ENCODE assay signal across 9 cellular contexts in genomic region chr6:116876635-116877611, GRCh38. TPM values are rescaled to one million over a fixed set of nuclear protein-coding genes. Genes with fewer than 3 reads are reported as not detected.
DNase-seq lines count a peak whose midpoint lies in the region; ATAC-seq, FAIRE-seq and TF ChIP-seq lines count a peak whose summit lies in the region.
"Had no signal": no experiment of that assay in that cellular context is flagged by ENCODE, and none has a peak within 500 bp of the region (broad histone marks: within the 10 kb centered on the region; RNA-seq: fewer than 3 reads in every experiment).

A gene with protein sequence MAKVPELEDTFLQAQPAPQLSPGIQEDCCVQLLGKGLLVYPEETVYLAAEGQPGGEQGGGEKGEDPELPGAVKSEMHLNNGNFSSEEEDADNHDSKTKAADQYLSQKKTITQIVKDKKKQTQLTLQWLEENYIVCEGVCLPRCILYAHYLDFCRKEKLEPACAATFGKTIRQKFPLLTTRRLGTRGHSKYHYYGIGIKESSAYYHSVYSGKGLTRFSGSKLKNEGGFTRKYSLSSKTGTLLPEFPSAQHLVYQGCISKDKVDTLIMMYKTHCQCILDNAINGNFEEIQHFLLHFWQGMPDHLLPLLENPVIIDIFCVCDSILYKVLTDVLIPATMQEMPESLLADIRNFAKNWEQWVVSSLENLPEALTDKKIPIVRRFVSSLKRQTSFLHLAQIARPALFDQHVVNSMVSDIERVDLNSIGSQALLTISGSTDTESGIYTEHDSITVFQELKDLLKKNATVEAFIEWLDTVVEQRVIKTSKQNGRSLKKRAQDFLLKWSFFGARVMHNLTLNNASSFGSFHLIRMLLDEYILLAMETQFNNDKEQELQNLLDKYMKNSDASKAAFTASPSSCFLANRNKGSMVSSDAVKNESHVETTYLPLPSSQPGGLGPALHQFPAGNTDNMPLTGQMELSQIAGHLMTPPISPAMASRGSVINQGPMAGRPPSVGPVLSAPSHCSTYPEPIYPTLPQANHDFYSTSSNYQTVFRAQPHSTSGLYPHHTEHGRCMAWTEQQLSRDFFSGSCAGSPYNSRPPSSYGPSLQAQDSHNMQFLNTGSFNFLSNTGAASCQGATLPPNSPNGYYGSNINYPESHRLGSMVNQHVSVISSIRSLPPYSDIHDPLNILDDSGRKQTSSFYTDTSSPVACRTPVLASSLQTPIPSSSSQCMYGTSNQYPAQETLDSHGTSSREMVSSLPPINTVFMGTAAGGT (plus strand): TSS chr6:116877242. CDS start chr6:116877276, 34 bp downstream.

- FAIRE-seq in HepG2 (lab: Jason Lieb, UNC) = no peak

- TF ChIP-seq EP300 in HepG2 (IDR thresholded peaks at IDR 0.05; ENCODE audit: low read depth in 2 of 2, low read length in 2 of 2) (no peak), HepG2 (CRISPR knock-in tag; IDR thresholded peaks at IDR 0.05; ENCODE audit: borderline replicate concordance) (no peak), upper lobe of left lung (IDR thresholded peaks at IDR 0.05) (no peak)

- H3K36me3 Mint-ChIP-seq in activated T-cell treated with anti-CD3 and anti-CD28 coated beads, Interleukin-2, amount 50 U/mL, for 24 hours (ENCODE audit: low read depth) = no peaks in the 10 kb centered on the region

- TF ChIP-seq RAD21 in HepG2 (CRISPR knock-in tag; IDR thresholded peaks at IDR 0.05) = no peak

- H3K4me2 ChIP-seq in HepG2 (ENCODE audit: low read depth, low read length) = peak within 1 kb of the TSS; percentile 76

- CTCF ChIA-PET in HepG2 (lab: Yijun Ruan, JAX; ENCODE audit: low intra/inter-chr PET ratio, low total read pairs) = interaction anchor here (1.8 kb wide), 1 partner anchor 92 kb away, joined by 3 read pairs; no protein-coding TSS in a partner anchor

- no peaks in the 10 kb centered on the region for H3K27me3 ChIP-seq in ascending aorta
- peaks cover 15 to 32% of the 10 kb centered on the region in 2 experiments for H3K27me3 ChIP-seq in HepG2 (ENCODE audit: control insufficient read depth in 1 of 2, insufficient read depth in 2 of 2, low read length in 2 of 2)
- peaks cover 0 to 16% (median 6%) of the 10 kb centered on the region in 4 donors for H3K27me3 ChIP-seq in upper lobe of left lung

- intact Hi-C loops in ascending aorta (cut with DNase I) = no loop called here
- intact Hi-C loops in HepG2 (cut with micrococcal nuclease; ENCODE audit: unreplicated experiment) = no loop called here

- TF ChIP-seq CTCF in ascending aorta (IDR thresholded peaks at IDR 0.05) (no peak), HepG2 (CRISPR knock-in tag; IDR thresholded peaks at IDR 0.05) (no peak), upper lobe of left lung (IDR thresholded peaks at IDR 0.05) (no peak)

- POLR2A ChIA-PET in HepG2 (lab: Yijun Ruan, JAX) = no interaction called here

- no peak within 1 kb of the TSS for H3K9ac ChIP-seq in HepG2 (ENCODE audit: insufficient read depth, low read depth, low read length)

- peak within 1 kb of the TSS; percentile 55 for H3K4me3 Mint-ChIP-seq in activated T-cell treated with anti-CD3 and anti-CD28 coated beads, Interleukin-2, amount 50 U/mL, for 24 hours

- H3K4me3 ChIP-seq in ascending aorta (peak within 1 kb of the TSS; percentile 31 to 39), HepG2 (replicated peaks in 1 of 3; ENCODE audit: insufficient read depth in 1 of 3, low read depth in 2 of 3, low read length in 3 of 3) (peak within 1 kb of the TSS; percentile 40 to 68 (median 52); a peak in 4 of 6 replicates), upper lobe of left lung (peak within 1 kb of the TSS in 3 of 4 donors; percentile 16 to 44 (median 39))

- in situ Hi-C loops in HepG2 (cut with HindIII; ENCODE audit: extremely low pct_ligation_motif_present, low pct_unique_long_range_greater_than_20kb) = loop anchor here (5.0 to 10.0 kb wide), 2 partner anchors 90 to 318 kb away; no protein-coding TSS in a partner anchor

- no TSS peak for BruUV-seq in HepG2 (replicated peaks; lab: Mats Ljungman, UMichigan)

- H3K4me1 ChIP-seq in ascending aorta (peaks cover 0 to 3% of the 10 kb centered on the region in 2 donors), HepG2 (ENCODE audit: insufficient read depth, low read length) (peaks cover 13% of the 10 kb centered on the region), upper lobe of left lung (peaks cover 7 to 14% (median 11%) of the 10 kb centered on the region in 4 donors)

- peaks cover 3% of the 10 kb centered on the region for H3K9me3 Mint-ChIP-seq in activated T-cell treated with anti-CD3 and anti-CD28 coated beads, Interleukin-2, amount 50 U/mL, for 24 hours

- no peaks in the 10 kb centered on the region for H3K36me3 ChIP-seq in ascending aorta
- no peaks in the 10 kb centered on the region for H3K36me3 ChIP-seq in HepG2 (replicated peaks in 1 of 2; ENCODE audit: control insufficient read depth in 1 of 2, insufficient read depth in 2 of 2, low read length in 2 of 2)
- H3K36me3 ChIP-seq in upper lobe of left lung = no peaks in the 10 kb centered on the region

- no peak within 1 kb of the TSS for H2AFZ ChIP-seq in HepG2 (ENCODE audit: low read length)

- H3K4me1 Mint-ChIP-seq in activated T-cell treated with anti-CD3 and anti-CD28 coated beads, Interleukin-2, amount 50 U/mL, for 24 hours (ENCODE audit: low read depth) = peaks cover 10% of the 10 kb centered on the region

- H3K27ac ChIP-seq in ascending aorta (no peak within 1 kb of the TSS), HepG2 (ENCODE audit: extremely low read length, insufficient read depth, low read length) (no peak within 1 kb of the TSS), upper lobe of left lung (no peak within 1 kb of the TSS)

- H3K27me3 Mint-ChIP-seq in activated T-cell treated with anti-CD3 and anti-CD28 coated beads, Interleukin-2, amount 50 U/mL, for 24 hours = peaks cover 45% of the 10 kb centered on the region

- no peaks in the 10 kb centered on the region for H4K20me1 ChIP-seq in HepG2 (ENCODE audit: insufficient read depth, low read length)

- H3K79me2 ChIP-seq in HepG2 (ENCODE audit: insufficient read depth, low read length) = no peaks in the 10 kb centered on the region

- WGBS in HepG2 (ENCODE audit: low lambda C conversion rate) = 5% methylated on average over 38 of the region's 73 CpGs
- WGBS in upper lobe of left lung, 2 donors = 3 to 4% methylated on average over 38 to 61 of the region's 73 CpGs

- H3K27ac Mint-ChIP-seq in activated T-cell treated with anti-CD3 and anti-CD28 coated beads, Interleukin-2, amount 50 U/mL, for 24 hours = no peak within 1 kb of the TSS

- TF ChIP-seq POLR2A in HepG2 (IDR thresholded peaks at IDR 0.05; ENCODE audit: insufficient read depth in 1 of 2, low read depth in 2 of 2, low read length in 2 of 2) (no peak), upper lobe of left lung (IDR thresholded peaks at IDR 0.05) (no peak)

- ATAC-seq in HepG2 (peak; percentile 95), upper lobe of left lung (ENCODE audit: low FRiP score in 2 of 2) (peak in 1 of 2 donors; percentile 45), GM18907 (IDR thresholded peaks at IDR 0.05; ENCODE audit: unreplicated experiment) (no peak), HG02870 (IDR thresholded peaks at IDR 0.05; ENCODE audit: unreplicated experiment) (no peak), GM18867 (IDR thresholded peaks at IDR 0.05; ENCODE audit: unreplicated experiment) (no peak)

- DNase-seq in activated T-cell treated with anti-CD3 and anti-CD28 coated beads, Interleukin-2, amount 50 U/mL, for 24 hours = no peak
- DNase-seq in activated T-cell treated with anti-CD3 and anti-CD28 coated beads for 4 hours = no peak
- no peak for DNase-seq in ascending aorta (ENCODE audit: low spot score in 2 of 2)
- DNase-seq in HepG2 (ENCODE audit: low spot score) = no peak
- DNase-seq in upper lobe of left lung = peak in 1 of 2 donors; percentile 77
- DNase-seq: amygdala had no signal

- H3K9me3 ChIP-seq in ascending aorta (no peaks in the 10 kb centered on the region), HepG2 (ENCODE audit: low read length) (no peaks in the 10 kb centered on the region), upper lobe of left lung (peaks cover 0 to 5% (median 0%) of the 10 kb centered on the region in 4 donors)

TF ChIP-seq in HepG2, 621 proteins besides CTCF, POLR2A, EP300 and RAD21 (continues in another document):
- no peak for TF ChIP-seq ZNF703 (CRISPR knock-in tag; IDR thresholded peaks at IDR 0.05; ENCODE audit: borderline replicate concordance)
- no peak for TF ChIP-seq ZNF205 (CRISPR knock-in tag; IDR thresholded peaks at IDR 0.05)
- TF ChIP-seq, protein P1, sequence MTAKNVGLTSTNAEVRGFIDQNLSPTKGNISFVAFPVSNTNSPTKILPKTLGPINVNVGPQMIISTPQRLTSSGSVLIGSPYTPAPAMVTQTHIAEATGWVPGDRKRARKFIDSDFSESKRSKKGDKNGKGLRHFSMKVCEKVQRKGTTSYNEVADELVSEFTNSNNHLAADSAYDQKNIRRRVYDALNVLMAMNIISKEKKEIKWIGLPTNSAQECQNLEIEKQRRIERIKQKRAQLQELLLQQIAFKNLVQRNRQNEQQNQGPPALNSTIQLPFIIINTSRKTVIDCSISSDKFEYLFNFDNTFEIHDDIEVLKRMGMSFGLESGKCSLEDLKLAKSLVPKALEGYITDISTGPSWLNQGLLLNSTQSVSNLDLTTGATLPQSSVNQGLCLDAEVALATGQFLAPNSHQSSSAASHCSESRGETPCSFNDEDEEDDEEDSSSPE (CRISPR knock-in tag; IDR thresholded peaks at IDR 0.05) = no peak

RNA-seq across cellular contexts. Expression of the gene that starts here (rescaled TPM):
- total RNA-seq in ascending aorta (not detected), HepG2 (2016; rRNA removed; fragmentation: Illumina TruSeq; extraction: Trizol) (not detected in 2 replicates), upper lobe of left lung (under 1 TPM in 1 of 6 donors, not detected in 5; 0.11 TPM)
- total RNA-seq in HepG2 (2016; cell fraction: cytosol; rRNA removed; fragmentation: Illumina TruSeq; extraction: Trizol; ENCODE audit: low read depth) = not detected in 2 replicates
- total RNA-seq in HepG2 (2016; cell fraction: insoluble cytoplasmic fraction; rRNA removed; fragmentation: Illumina TruSeq; extraction: Trizol) = not detected in 2 replicates
- not detected in 2 replicates for total RNA-seq in HepG2 (2016; cell fraction: membrane; rRNA removed; fragmentation: Illumina TruSeq; extraction: Trizol)
- total RNA-seq in HepG2 (2016; cell fraction: nucleus; rRNA removed; fragmentation: Illumina TruSeq; extraction: Trizol) = not detected in 2 replicates
- polyA plus RNA-seq in HepG2 (2011; rRNA removed) = 0.04 TPM in 1 of 2 replicates, not detected in the other
- polyA plus RNA-seq in HepG2 (2011; cell fraction: cytosol; rRNA removed) = not detected in 2 replicates
- polyA plus RNA-seq in HepG2 (2011; cell fraction: nucleus; rRNA removed) = not detected in 2 replicates
- polyA plus RNA-seq in HepG2 (2012) = not detected in 2 replicates
- polyA plus RNA-seq in HepG2 (2016; cell fraction: cytosol; fragmentation: Illumina TruSeq; extraction: Trizol; ENCODE audit: low read depth) = not detected in 2 replicates
- not detected in 2 replicates for polyA plus RNA-seq in HepG2 (2016; cell fraction: insoluble cytoplasmic fraction; fragmentation: Illumina TruSeq; extraction: Trizol; ENCODE audit: low read depth)
- polyA plus RNA-seq in HepG2 (2016; cell fraction: membrane; fragmentation: Illumina TruSeq; extraction: Trizol; ENCODE audit: low read depth) = not detected in 2 replicates
- not detected in 2 replicates for polyA plus RNA-seq in HepG2 (2016; cell fraction: nucleus; fragmentation: Illumina TruSeq; extraction: Trizol; ENCODE audit: insufficient read depth, low read depth)
- not detected in 2 replicates for polyA minus RNA-seq in HepG2 (2011; rRNA and poly(A)+ RNA removed; ENCODE audit: low replicate concordance)
- not detected in 2 replicates for polyA minus RNA-seq in HepG2 (2011; cell fraction: cytosol; rRNA and poly(A)+ RNA removed)
- not detected in 2 replicates for polyA minus RNA-seq in HepG2 (2011; cell fraction: nucleus; rRNA and poly(A)+ RNA removed)

Comparison
In these comparisons a context has a peak if more than half of its experiments do, and no peak if none do; other contexts are left out.
1. Peak in ATAC-seq, H3K4me3 ChIP-seq and H3K4me2 ChIP-seq in HepG2; RNA of the gene not detected or under 1 TPM.